ENCODE assay signal across 14 cellular contexts in the genomic region with DNA sequence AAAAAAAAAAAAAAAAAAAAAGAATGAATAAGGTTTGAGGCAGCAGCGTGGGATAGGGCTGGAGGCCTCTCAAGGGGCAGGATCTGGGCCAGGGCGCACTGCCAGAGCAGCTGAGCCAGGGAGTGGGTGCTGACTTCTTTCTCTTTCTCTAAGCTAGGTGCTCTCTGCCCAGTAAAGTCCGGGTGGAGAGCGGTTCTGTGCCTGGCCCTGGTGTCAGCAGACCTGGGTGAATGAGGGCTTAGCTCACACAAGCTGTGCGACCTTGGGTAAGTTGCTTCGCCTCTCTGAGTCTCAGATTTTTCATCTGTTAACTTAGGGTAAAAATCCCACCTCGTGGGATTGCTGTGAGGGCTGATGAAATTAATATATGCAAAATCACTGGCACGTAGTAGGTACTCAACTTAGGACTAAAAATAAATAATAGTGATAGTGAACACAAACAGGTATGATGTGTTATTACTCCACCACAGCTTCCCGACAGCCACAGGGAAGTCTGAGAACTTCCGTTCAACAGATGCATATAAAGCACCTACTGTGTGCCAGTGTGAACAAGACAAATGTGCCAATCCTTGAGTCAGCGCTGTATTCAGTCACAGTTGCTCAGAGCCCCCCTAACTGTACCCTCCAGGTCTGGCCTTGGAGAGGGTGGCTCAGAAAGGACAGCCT. TPM values are rescaled to one million over a fixed set of nuclear protein-coding genes. Genes with fewer than 3 reads are reported as not detected.
A peak's percentile ranks its signal among the peaks of the same experiment; 100 is the strongest.
DNase-seq lines count a peak whose midpoint lies in the region; ATAC-seq and TF ChIP-seq lines count a peak whose summit lies in the region.
"Had no signal": no experiment of that assay in that cellular context is flagged by ENCODE, and none has a peak within 500 bp of the region (broad histone marks: within the 10 kb centered on the region; RNA-seq: fewer than 3 reads in every experiment).

No MANE protein-coding gene starts in this region.

- H4K20me1 ChIP-seq in PC-3 (ENCODE audit: low read length) (no peaks in the 10 kb centered on the region), fibroblast of lung (ENCODE audit: control insufficient read depth, extremely low read depth, insufficient read depth, low read length) (no peaks in the 10 kb centered on the region)

- H3K79me2 ChIP-seq in PC-3 (ENCODE audit: low read length) (no peaks in the 10 kb centered on the region), fibroblast of lung (ENCODE audit: control insufficient read depth, insufficient read depth, low read length) (no peaks in the 10 kb centered on the region)

- H3K27ac ChIP-seq in PC-3 (ENCODE audit: low read length) (peak overlapping the region; percentile 88), fibroblast of lung (ENCODE audit: insufficient read depth, low read length) (peak overlapping the region; percentile 90), esophagus muscularis mucosa (replicated peaks in 1 of 4) (no peak overlapping the region)

- POLR2A ChIA-PET in PC-3 (lab: Charles Lee; ENCODE audit: unreplicated experiment): interaction anchor here (0.6 to 0.7 kb wide), 2 partner anchors 106 to 251 kb away, joined by 3 read pairs; no protein-coding TSS in a partner anchor
- POLR2A ChIA-PET in activated CD4-positive, alpha-beta T cell treated with anti-CD3 and anti-CD28 coated beads for 36 hours (lab: Charles Lee): no interaction called here

- DNase-seq in AG09309 (ENCODE audit: low read depth): peak; percentile 17
- DNase-seq in PC-3: peak; percentile 39
- DNase-seq in fibroblast of lung (ENCODE audit: low read depth in 2 of 2): peak; percentile 83 to 84
- DNase-seq in omental fat pad (ENCODE audit: low spot score): peak; percentile 51
- no peak for DNase-seq in activated CD4-positive, alpha-beta T cell treated with anti-CD3 and anti-CD28 coated beads for 36 hours
- no peak for DNase-seq in NCI-H146 (lab: John Stamatoyannopoulos, UW)
- no peak for DNase-seq in esophagus muscularis mucosa (ENCODE audit: extremely low spot score)
- DNase-seq: activated CD4-positive, alpha-beta T cell treated with anti-CD3 and anti-CD28 coated beads, Interleukin-2, amount 50 U/mL, for 48 hours; activated naive CD8-positive, alpha-beta T cell treated with anti-CD3 and anti-CD28 coated beads, Interleukin-2, amount 50 U/mL, for 24 hours; CD4-positive, CD25-positive, alpha-beta regulatory T cell; KG1; stimulated activated naive CD4-positive, alpha-beta T cell had no signal

- H3K4me1 ChIP-seq in PC-3 (ENCODE audit: insufficient read depth, low read length): peaks cover 38% of the 10 kb centered on the region
- peaks cover 20% of the 10 kb centered on the region for H3K4me1 ChIP-seq in fibroblast of lung (ENCODE audit: control insufficient read depth, extremely low read depth, insufficient read depth, low read length)
- H3K4me1 ChIP-seq in esophagus muscularis mucosa: peaks cover 38 to 46% (median 39%) of the 10 kb centered on the region in 4 donors

- H3K36me3 Mint-ChIP-seq in activated CD4-positive, alpha-beta T cell treated with anti-CD3 and anti-CD28 coated beads for 36 hours (ENCODE audit: low read depth): no peaks in the 10 kb centered on the region
- H3K36me3 Mint-ChIP-seq: CD4-positive, CD25-positive, alpha-beta regulatory T cell had no signal

- H3K27ac Mint-ChIP-seq in activated CD4-positive, alpha-beta T cell treated with anti-CD3 and anti-CD28 coated beads for 36 hours: no peak overlapping the region
- H3K27ac Mint-ChIP-seq: activated naive CD8-positive, alpha-beta T cell treated with anti-CD3 and anti-CD28 coated beads, Interleukin-2, amount 50 U/mL, for 24 hours; CD4-positive, CD25-positive, alpha-beta regulatory T cell had no signal

- H3K36me3 ChIP-seq in PC-3 (ENCODE audit: low read depth, low read length) (no peaks in the 10 kb centered on the region), fibroblast of lung (ENCODE audit: control insufficient read depth, insufficient read depth, low read length) (no peaks in the 10 kb centered on the region), esophagus muscularis mucosa (no peaks in the 10 kb centered on the region)

- H3K4me3 ChIP-seq in AG09309 (ENCODE audit: control insufficient read depth, low read depth, low read length) (no peak overlapping the region), PC-3 (ENCODE audit: low read length) (no peak overlapping the region), fibroblast of lung (replicated peaks in 1 of 4; ENCODE audit: control extremely low read depth in 1 of 4, insufficient read depth in 1 of 4, low read depth in 3 of 4, low read length in 4 of 4) (no peak overlapping the region), esophagus muscularis mucosa (no peak overlapping the region)

- H3K27me3 ChIP-seq in PC-3 (ENCODE audit: low read length): no peaks in the 10 kb centered on the region
- H3K27me3 ChIP-seq in fibroblast of lung (ENCODE audit: control insufficient read depth, insufficient read depth, low read length): no peaks in the 10 kb centered on the region
- H3K27me3 ChIP-seq in esophagus muscularis mucosa: peaks cover 0 to 9% (median 2%) of the 10 kb centered on the region in 4 donors

- TSS peak; percentile 86 for BruUV-seq in PC-3 (replicated peaks; lab: Mats Ljungman, UMichigan)

- no peak overlapping the region for H2AFZ ChIP-seq in PC-3 (ENCODE audit: low read length)
- H2AFZ ChIP-seq in fibroblast of lung (ENCODE audit: low read length): no peak overlapping the region

- no peak for TF ChIP-seq EP300 in esophagus muscularis mucosa (IDR thresholded peaks at IDR 0.05)

- CTCF ChIA-PET in PC-3 (lab: Charles Lee): no interaction called here
- CTCF ChIA-PET in activated CD4-positive, alpha-beta T cell treated with anti-CD3 and anti-CD28 coated beads for 36 hours (lab: Charles Lee): interaction anchor here (0.6 to 1.0 kb wide), 6 partner anchors 72 to 387 kb away, joined by 3 to 4 read pairs (median 3); a partner anchor contains a TSS

- H3K4me1 Mint-ChIP-seq in activated CD4-positive, alpha-beta T cell treated with anti-CD3 and anti-CD28 coated beads for 36 hours: peaks cover 13% of the 10 kb centered on the region

- peaks cover 4% of the 10 kb centered on the region for H3F3A ChIP-seq in PC-3 (ENCODE audit: low read length, unreplicated experiment)

- no peak for TF ChIP-seq POLR2A in esophagus muscularis mucosa (IDR thresholded peaks at IDR 0.05; ENCODE audit: low read depth)

- no peaks in the 10 kb centered on the region for H3K9me3 Mint-ChIP-seq in activated CD4-positive, alpha-beta T cell treated with anti-CD3 and anti-CD28 coated beads for 36 hours (ENCODE audit: low read depth)
- H3K9me3 Mint-ChIP-seq: activated naive CD8-positive, alpha-beta T cell treated with anti-CD3 and anti-CD28 coated beads, Interleukin-2, amount 50 U/mL, for 24 hours had no signal

- TF ChIP-seq CTCF in AG09309 (IDR thresholded peaks at IDR 0.05; ENCODE audit: control insufficient read depth, insufficient read depth, low read depth, low read length, missing control alignments): no peak
- TF ChIP-seq CTCF in PC-3 (conservative IDR thresholded peaks at IDR 0.05; ENCODE audit: low read depth, low read length): no peak
- no peak for TF ChIP-seq CTCF in fibroblast of lung (conservative IDR thresholded peaks at IDR 0.05 in 1 of 2, IDR thresholded peaks at IDR 0.05 in 1 of 2; ENCODE audit: low read depth in 1 of 2, low read length in 2 of 2)
- no peak for TF ChIP-seq CTCF in omental fat pad (IDR thresholded peaks at IDR 0.05)
- TF ChIP-seq CTCF in esophagus muscularis mucosa (IDR thresholded peaks at IDR 0.05): no peak

- peak overlapping the region; percentile 44 for H3K4me2 ChIP-seq in PC-3 (ENCODE audit: low read length)
- no peak overlapping the region for H3K4me2 ChIP-seq in fibroblast of lung (ENCODE audit: extremely low read depth, insufficient read depth, low read length)

- peaks cover 12% of the 10 kb centered on the region for H3K27me3 Mint-ChIP-seq in activated CD4-positive, alpha-beta T cell treated with anti-CD3 and anti-CD28 coated beads for 36 hours

- ATAC-seq in PC-3 (no peak), omental fat pad (ENCODE audit: low FRiP score) (peak; percentile 50), HG03025 (IDR thresholded peaks at IDR 0.05; ENCODE audit: low FRiP score, unreplicated experiment) (no peak)
- no peak for ATAC-seq in activated CD4-positive, alpha-beta T cell treated with anti-CD3 and anti-CD28 coated beads for 36 hours
- ATAC-seq: activated naive CD8-positive, alpha-beta T cell treated with anti-CD3 and anti-CD28 coated beads, Interleukin-2, amount 50 U/mL, for 24 hours had no signal

- H3K9me3 ChIP-seq in PC-3 (ENCODE audit: low read length) (no peaks in the 10 kb centered on the region), fibroblast of lung (ENCODE audit: control insufficient read depth, insufficient read depth, low read depth, low read length) (no peaks in the 10 kb centered on the region), esophagus muscularis mucosa (no peaks in the 10 kb centered on the region)

- 60% methylated on average over 11 of the region's 11 CpGs for WGBS in esophagus muscularis mucosa

- intact Hi-C loops in PC-3 (cut with micrococcal nuclease) (loop anchor here (5.0 kb wide), 1 partner anchor 287 kb away; no protein-coding TSS in a partner anchor), esophagus muscularis mucosa (cut with DNase I) (loop anchor here (10.0 kb wide), 1 partner anchor 289 kb away; a partner anchor contains a TSS)
- intact Hi-C loops in activated CD4-positive, alpha-beta T cell treated with anti-CD3 and anti-CD28 coated beads for 36 hours (cut with DNase I, micrococcal nuclease): loop anchor here in 1 of 2 experiments (5.0 kb wide), 1 partner anchor 287 kb away; no protein-coding TSS in a partner anchor

- H3K9ac ChIP-seq in PC-3 (ENCODE audit: low read length) (peak overlapping the region; percentile 55), fibroblast of lung (ENCODE audit: insufficient read depth, low read length) (no peak overlapping the region)

- no peaks in the 10 kb centered on the region for H3K9me2 ChIP-seq in PC-3 (replicated peaks; ENCODE audit: low read length)

- H3K4me3 Mint-ChIP-seq in activated CD4-positive, alpha-beta T cell treated with anti-CD3 and anti-CD28 coated beads for 36 hours: no peak overlapping the region
- H3K4me3 Mint-ChIP-seq: activated naive CD8-positive, alpha-beta T cell treated with anti-CD3 and anti-CD28 coated beads, Interleukin-2, amount 50 U/mL, for 24 hours had no signal

RNA-seq across cellular contexts. Expression of a gene that starts 2.0 kb away (rescaled TPM):
- total RNA-seq in PC-3 (2014; rRNA removed) (7.7 and 9.8 TPM in 2 replicates), fibroblast of lung (0.26 and 0.50 TPM in 2 replicates), omental fat pad (not detected), esophagus muscularis mucosa (under 1 TPM in 2 of 4 donors, not detected in 2; 0.33 to 0.39 TPM)
- 0.26 and 0.34 TPM in 2 replicates for polyA plus RNA-seq in fibroblast of lung
- polyA plus RNA-seq in fibroblast of lung (2012): 0.66 and 0.91 TPM in 2 replicates
- polyA minus RNA-seq in fibroblast of lung (ENCODE audit: low replicate concordance): 2.0 and 2.6 TPM in 2 replicates
- total RNA-seq in activated CD4-positive, alpha-beta T cell treated with anti-CD3 and anti-CD28 coated beads for 36 hours: under 1 TPM; 0.09 to 0.23 TPM
- total RNA-seq: CD4-positive, CD25-positive, alpha-beta regulatory T cell had no signal

RNA-seq across cellular contexts. Expression of a gene that starts 31.9 kb away (rescaled TPM):
- total RNA-seq in PC-3 (2014; rRNA removed) (not detected in 2 replicates), fibroblast of lung (under 0.01 and 0.33 TPM in 2 replicates), omental fat pad (1 to 10 TPM in 2 of 4 donors, under 1 TPM in 1, not detected in 1; 0.38 to 2.2 (median 1.6) TPM), esophagus muscularis mucosa (under 1 TPM in 1 of 4 donors, not detected in 3; 0.34 TPM)
- polyA plus RNA-seq in fibroblast of lung: 0.07 and 0.09 TPM in 2 replicates
- polyA plus RNA-seq in fibroblast of lung (2012): 0.05 TPM in 1 of 2 replicates, not detected in the other
- polyA minus RNA-seq in fibroblast of lung (ENCODE audit: low replicate concordance): not detected in 2 replicates
- not detected for total RNA-seq in activated CD4-positive, alpha-beta T cell treated with anti-CD3 and anti-CD28 coated beads for 36 hours
- total RNA-seq: CD4-positive, CD25-positive, alpha-beta regulatory T cell had no signal
- polyA plus RNA-seq: CD4-positive, CD25-positive, alpha-beta regulatory T cell had no signal

RNA-seq across cellular contexts. Expression of a gene that starts 53.6 kb away (rescaled TPM):
- total RNA-seq in PC-3 (2014; rRNA removed) (not detected in 2 replicates), fibroblast of lung (under 0.01 TPM in 2 replicates), omental fat pad (1 to 10 TPM in 2 of 4 donors, under 1 TPM in 2; 0.37 to 2.4 (median 1.0) TPM), esophagus muscularis mucosa (under 1 TPM in 3 of 4 donors, not detected in 1; 0.17 to 0.42 (median 0.33) TPM)
- polyA plus RNA-seq in fibroblast of lung: 0.05 TPM in 1 of 2 replicates, not detected in the other
- polyA plus RNA-seq in fibroblast of lung (2012): not detected in 2 replicates
- polyA minus RNA-seq in fibroblast of lung (ENCODE audit: low replicate concordance): not detected in 2 replicates
- not detected for total RNA-seq in activated CD4-positive, alpha-beta T cell treated with anti-CD3 and anti-CD28 coated beads for 36 hours
- total RNA-seq: CD4-positive, CD25-positive, alpha-beta regulatory T cell; epithelial cell of proximal tubule had no signal
- polyA plus RNA-seq: CD4-positive, CD25-positive, alpha-beta regulatory T cell had no signal

RNA-seq across cellular contexts. Expression of a gene that starts 57.6 kb away (rescaled TPM):
- total RNA-seq in PC-3 (2014; rRNA removed) (not detected in 2 replicates), fibroblast of lung (1.0 and 4.5 TPM in 2 replicates), omental fat pad (100 to 1,000 TPM in 3 of 4 donors, 10 to 100 TPM in 1; 65.7 to 157 (median 128) TPM), esophagus muscularis mucosa (100 to 1,000 TPM; 111 to 408 (median 279) TPM)
- 10.1 and 14.2 TPM in 2 replicates for polyA plus RNA-seq in fibroblast of lung
- 16.4 and 25.3 TPM in 2 replicates for polyA plus RNA-seq in fibroblast of lung (2012)
- 15.2 and 16.3 TPM in 2 replicates for polyA minus RNA-seq in fibroblast of lung (ENCODE audit: low replicate concordance)
- total RNA-seq in activated CD4-positive, alpha-beta T cell treated with anti-CD3 and anti-CD28 coated beads for 36 hours: not detected
- total RNA-seq: CD4-positive, CD25-positive, alpha-beta regulatory T cell; epithelial cell of proximal tubule had no signal
- polyA plus RNA-seq: CD4-positive, CD25-positive, alpha-beta regulatory T cell had no signal

Comparison
In these comparisons a context has a peak if more than half of its experiments do, and no peak if none do; other contexts are left out.
1. DNase-seq: peak in AG09309 (single experiment), PC-3 (single experiment), fibroblast of lung (2 of 2) and omental fat pad (single experiment); none in activated CD4-positive, alpha-beta T cell treated with anti-CD3 and anti-CD28 coated beads for 36 hours (single experiment), NCI-H146 (single experiment) and esophagus muscularis mucosa (single experiment).
2. H3K27ac ChIP-seq: peak in PC-3 (single experiment) and fibroblast of lung (single experiment); none in esophagus muscularis mucosa (0 of 4).